21 cellular contexts compared by ENCODE assay signal in genomic region chr3:187293514-187293870, GRCh38. TPM values are rescaled to one million over a fixed set of nuclear protein-coding genes. Genes with fewer than 3 reads are reported as not detected.
A peak's percentile ranks its signal among the peaks of the same experiment; 100 is the strongest.
DNase-seq lines count a peak whose midpoint lies in the region; ATAC-seq and TF ChIP-seq lines count a peak whose summit lies in the region.
"Had no signal": no experiment of that assay in that cellular context is flagged by ENCODE, and none has a peak within 500 bp of the region (broad histone marks: within the 10 kb centered on the region; RNA-seq: fewer than 3 reads in every experiment).

No MANE protein-coding gene starts in this region.

- ATAC-seq in GM23338 = no peak
- no peak for ATAC-seq in activated CD8-positive, alpha-beta T cell treated with anti-CD3 and anti-CD28 coated beads, Interleukin-2, amount 10 ng/mL, durations not matched to agents 7 days and 5 days
- ATAC-seq: Panc1, T-helper 17 cell had no signal

- peaks cover 35% of the 10 kb centered on the region for H3K4me1 Mint-ChIP-seq in GM23338
- no peaks in the 10 kb centered on the region for H3K4me1 Mint-ChIP-seq in activated CD8-positive, alpha-beta T cell treated with anti-CD3 and anti-CD28 coated beads, Interleukin-2, amount 10 ng/mL, durations not matched to agents 7 days and 5 days (ENCODE audit: low read depth)
- H3K4me1 Mint-ChIP-seq: CD4-positive, CD25-positive, alpha-beta regulatory T cell had no signal

- TF ChIP-seq CTCF in BJ (IDR thresholded peaks at IDR 0.05; ENCODE audit: insufficient read depth, low read depth, low read length) = no peak
- no peak for TF ChIP-seq CTCF in GM23338 (conservative IDR thresholded peaks at IDR 0.05; ENCODE audit: low read depth in 2 of 2)
- TF ChIP-seq CTCF in tibial nerve (IDR thresholded peaks at IDR 0.05) = no peak

- H3K9me3 ChIP-seq in tibial nerve = no peaks in the 10 kb centered on the region
- H3K9me3 ChIP-seq: adrenal gland had no signal

- H3K36me3 Mint-ChIP-seq in GM23338 (ENCODE audit: low read depth) = no peaks in the 10 kb centered on the region
- H3K36me3 Mint-ChIP-seq in activated CD8-positive, alpha-beta T cell treated with anti-CD3 and anti-CD28 coated beads, Interleukin-2, amount 10 ng/mL, durations not matched to agents 7 days and 5 days (ENCODE audit: low read depth) = no peaks in the 10 kb centered on the region
- H3K36me3 Mint-ChIP-seq: CD4-positive, CD25-positive, alpha-beta regulatory T cell had no signal

- no peaks in the 10 kb centered on the region for H3K9me2 ChIP-seq in GM23338 (ENCODE audit: insufficient read depth)

- no peak for TF ChIP-seq EP300 in tibial nerve (IDR thresholded peaks at IDR 0.05)

- H3K27ac Mint-ChIP-seq in GM23338 = no peak overlapping the region
- no peak overlapping the region for H3K27ac Mint-ChIP-seq in activated CD8-positive, alpha-beta T cell treated with anti-CD3 and anti-CD28 coated beads, Interleukin-2, amount 10 ng/mL, durations not matched to agents 7 days and 5 days
- H3K27ac Mint-ChIP-seq: CD4-positive, CD25-positive, alpha-beta regulatory T cell; T-helper 17 cell had no signal

- H3K4me1 ChIP-seq in GM23338 (ENCODE audit: insufficient read depth) = peaks cover 31% of the 10 kb centered on the region
- peaks cover 0 to 32% (median 4%) of the 10 kb centered on the region in 4 donors for H3K4me1 ChIP-seq in tibial nerve

- CTCF ChIA-PET in BJ (lab: Yijun Ruan, JAX) = interaction anchor here (0.6 to 5.3 kb wide), 8 partner anchors 12 to 386 kb away, joined by 3 to 29 read pairs (median 3); no protein-coding TSS in a partner anchor
- CTCF ChIA-PET in activated CD8-positive, alpha-beta T cell treated with anti-CD3 and anti-CD28 coated beads, Interleukin-2, amount 10 ng/mL, durations not matched to agents 7 days and 5 days (lab: Charles Lee) = no interaction called here

- DNase-seq in BJ (ENCODE audit: low read depth) = no peak
- DNase-seq in GM23338 (ENCODE audit: low spot score) = no peak
- DNase-seq in fibroblast of gingiva (ENCODE audit: low read depth) = peak; percentile 20
- DNase-seq in renal cortical epithelial cell (ENCODE audit: low read depth) = peak; percentile 21
- no peak for DNase-seq in activated CD8-positive, alpha-beta T cell treated with anti-CD3 and anti-CD28 coated beads, Interleukin-2, amount 10 ng/mL, durations not matched to agents 7 days and 5 days
- no peak for DNase-seq in activated CD4-positive, alpha-beta T cell treated with anti-CD3 and anti-CD28 coated beads for 48 hours
- DNase-seq in NCI-H2171 (lab: John Stamatoyannopoulos, UW) = no peak
- DNase-seq in tibial nerve (ENCODE audit: low spot score in 2 of 2) = no peak
- DNase-seq: activated effector memory CD4-positive, alpha-beta T cell treated with anti-CD3 and anti-CD28 coated beads, Interleukin-2, amount 50 U/mL, for 16 hours; adrenal gland; CD4-positive, CD25-positive, alpha-beta regulatory T cell; dorsolateral prefrontal cortex; foreskin melanocyte; mammary epithelial cell; NCI-H1417; NCI-H2107; stimulated activated CD4-positive, alpha-beta T cell treated with anti-CD3 and anti-CD28 coated beads, Interleukin-15, amount 100 ng/mL, for 24 hours; T-helper 17 cell had no signal

- H4K20me1 ChIP-seq in GM23338 (replicated peaks; ENCODE audit: insufficient read depth) = no peaks in the 10 kb centered on the region

- peak overlapping the region; percentile 83 for H3K4me3 ChIP-seq in BJ (ENCODE audit: low read depth, low read length)
- H3K4me3 ChIP-seq in GM23338 = no peak overlapping the region
- no peak overlapping the region for H3K4me3 ChIP-seq in tibial nerve
- H3K4me3 ChIP-seq: adrenal gland had no signal

- H3K27me3 ChIP-seq in BJ (ENCODE audit: control insufficient read depth, insufficient read depth, low read length) = no peaks in the 10 kb centered on the region
- H3K27me3 ChIP-seq in GM23338 (ENCODE audit: insufficient read depth) = peaks cover 9% of the 10 kb centered on the region; the same call in 1 of the 2 replicates
- H3K27me3 ChIP-seq in tibial nerve = no peaks in the 10 kb centered on the region
- H3K27me3 ChIP-seq: adrenal gland had no signal

- no peaks in the 10 kb centered on the region for H3K9me3 Mint-ChIP-seq in GM23338
- no peaks in the 10 kb centered on the region for H3K9me3 Mint-ChIP-seq in activated CD8-positive, alpha-beta T cell treated with anti-CD3 and anti-CD28 coated beads, Interleukin-2, amount 10 ng/mL, durations not matched to agents 7 days and 5 days (ENCODE audit: insufficient read depth)

- no peak overlapping the region for H3K4me3 Mint-ChIP-seq in GM23338
- H3K4me3 Mint-ChIP-seq in activated CD8-positive, alpha-beta T cell treated with anti-CD3 and anti-CD28 coated beads, Interleukin-2, amount 10 ng/mL, durations not matched to agents 7 days and 5 days = no peak overlapping the region
- H3K4me3 Mint-ChIP-seq: CD4-positive, CD25-positive, alpha-beta regulatory T cell; T-helper 17 cell had no signal

- H3F3A ChIP-seq in GM23338 (replicated peaks; ENCODE audit: low read depth) = no peaks in the 10 kb centered on the region

- no peaks in the 10 kb centered on the region for H3K79me2 ChIP-seq in GM23338 (replicated peaks; ENCODE audit: insufficient read depth)

- no peak overlapping the region for H3K4me2 ChIP-seq in GM23338

- H3K36me3 ChIP-seq in BJ (ENCODE audit: control insufficient read depth, insufficient read depth, low read length) = no peaks in the 10 kb centered on the region
- H3K36me3 ChIP-seq in GM23338 (ENCODE audit: insufficient read depth) = no peaks in the 10 kb centered on the region
- no peaks in the 10 kb centered on the region for H3K36me3 ChIP-seq in tibial nerve
- H3K36me3 ChIP-seq: adrenal gland had no signal

- peak overlapping the region; percentile 21; the same call in 1 of the 2 replicates for H2AFZ ChIP-seq in GM23338

- TF ChIP-seq POLR2A in tibial nerve (IDR thresholded peaks at IDR 0.05) = no peak

- 62 to 65% methylated on average over 5 of the region's 5 CpGs for WGBS in tibial nerve, 2 donors

- H3K27me3 Mint-ChIP-seq in GM23338 (ENCODE audit: insufficient read depth, low read depth, poor library complexity) = peaks cover 17% of the 10 kb centered on the region
- H3K27me3 Mint-ChIP-seq in activated CD8-positive, alpha-beta T cell treated with anti-CD3 and anti-CD28 coated beads, Interleukin-2, amount 10 ng/mL, durations not matched to agents 7 days and 5 days (ENCODE audit: low read depth) = peaks cover 41% of the 10 kb centered on the region

- H3K27ac ChIP-seq in GM23338 (ENCODE audit: low read depth) (no peak overlapping the region), tibial nerve (peak overlapping the region in 2 of 4 donors; percentile 20 to 22)
- H3K27ac ChIP-seq: adrenal gland had no signal

- POLR2A ChIA-PET in BJ (lab: Charles Lee) = interaction anchor here (0.5 to 1.3 kb wide), 5 partner anchors 32 to 1179 kb away, joined by 3 to 12 read pairs (median 4); no protein-coding TSS in a partner anchor
- POLR2A ChIA-PET in activated CD8-positive, alpha-beta T cell treated with anti-CD3 and anti-CD28 coated beads, Interleukin-2, amount 10 ng/mL, durations not matched to agents 7 days and 5 days (lab: Charles Lee) = interaction anchor here (0.6 kb wide), 1 partner anchor 98 kb away, joined by 3 read pairs; no protein-coding TSS in a partner anchor

TF ChIP-seq in GM23338, 12 proteins besides CTCF, POLR2A, EP300 and RAD21 (continues in another document):
- TF ChIP-seq ETS1 (IDR thresholded peaks at IDR 0.05) (no peak), EZH2phosphoT487 (IDR thresholded peaks at IDR 0.05; ENCODE audit: unreplicated experiment) (no peak), CREB1 (CRISPR knock-in tag; IDR thresholded peaks at IDR 0.05; ENCODE audit: low read depth) (no peak), ZNF114 (CRISPR knock-in tag; IDR thresholded peaks at IDR 0.05) (no peak), JUNB (IDR thresholded peaks at IDR 0.05; ENCODE audit: unreplicated experiment) (no peak)

RNA-seq across cellular contexts. Expression of gene MASP1, which starts 2.0 kb away (rescaled TPM):
- polyA plus RNA-seq in BJ (2011; rRNA removed) = 244 and 321 TPM in 2 replicates
- 318 and 474 TPM in 2 replicates for polyA minus RNA-seq in BJ (2011; rRNA and poly(A)+ RNA removed)
- 1.6 and 5.9 TPM in 2 replicates for total RNA-seq in GM23338 (2014; rRNA removed; shearing (Covaris generic))
- polyA plus RNA-seq in GM23338 (2016; fragmentation: Nextera tagmentation; extraction: Ambion mirVana) = 1.4 and 3.0 TPM in 2 replicates
- 0.52 and 3.5 TPM in 2 replicates for total RNA-seq in renal cortical epithelial cell
- not detected for total RNA-seq in activated CD8-positive, alpha-beta T cell treated with anti-CD3 and anti-CD28 coated beads, Interleukin-2, amount 10 ng/mL, durations not matched to agents 7 days and 5 days
- total RNA-seq in tibial nerve = 10 to 100 TPM in 1 of 4 donors, 1 to 10 TPM in 3; 2.0 to 10.9 (median 4.7) TPM
- total RNA-seq: CD4-positive, CD25-positive, alpha-beta regulatory T cell; MCF 10A; SK-MEL-5 had no signal
- polyA plus RNA-seq: CD4-positive, CD25-positive, alpha-beta regulatory T cell; mammary epithelial cell had no signal

Comparison
In these comparisons a context has a peak if more than half of its experiments do, and no peak if none do; other contexts are left out.
1. DNase-seq: peak in fibroblast of gingiva (single experiment) and renal cortical epithelial cell (single experiment); none in BJ (single experiment), GM23338 (single experiment), activated CD8-positive, alpha-beta T cell treated with anti-CD3 and anti-CD28 coated beads, Interleukin-2, amount 10 ng/mL, durations not matched to agents 7 days and 5 days (single experiment), activated CD4-positive, alpha-beta T cell treated with anti-CD3 and anti-CD28 coated beads for 48 hours (single experiment), NCI-H2171 (single experiment) and tibial nerve (0 of 2).